1 cellular context compared by ENCODE assay signal in genomic region chr1:206471993-206472392, GRCh38.
TF ChIP-seq lines count a peak whose summit lies in the region.

No MANE protein-coding gene starts in this region.

TF ChIP-seq in GM23338, 12 proteins besides CTCF, POLR2A, EP300 and RAD21 (continued from another document):
- TF ChIP-seq ZNF462 (CRISPR knock-in tag; IDR thresholded peaks at IDR 0.05) (no peak), ZNF331 (CRISPR knock-in tag; IDR thresholded peaks at IDR 0.05; ENCODE audit: low read depth) (no peak), NANOG (IDR thresholded peaks at IDR 0.05; ENCODE audit: borderline replicate concordance) (no peak), ZNF114 (CRISPR knock-in tag; IDR thresholded peaks at IDR 0.05) (no peak), EZH2phosphoT487 (IDR thresholded peaks at IDR 0.05; ENCODE audit: unreplicated experiment) (no peak), EZH2 (IDR thresholded peaks at IDR 0.05; ENCODE audit: low read depth, unreplicated experiment) (no peak), CREB1 (CRISPR knock-in tag; IDR thresholded peaks at IDR 0.05; ENCODE audit: low read depth) (no peak), JUNB (IDR thresholded peaks at IDR 0.05; ENCODE audit: unreplicated experiment) (no peak), REST (IDR thresholded peaks at IDR 0.05; ENCODE audit: unreplicated experiment) (no peak)
